Comparison of ENCODE assay signal across 13 cellular contexts in genomic region chr9:21901538-21901937, GRCh38.
"Had no signal": no experiment of that assay in that cellular context is flagged by ENCODE, and none has a peak within 500 bp of the region (broad histone marks: within the 10 kb centered on the region; RNA-seq: fewer than 3 reads in every experiment).

No MANE protein-coding gene starts in this region.

- H3K4me1 ChIP-seq: body of pancreas, gastroesophageal sphincter, left ventricle myocardium inferior, upper lobe of left lung had no signal

- DNase-seq: activated B cell treated with CpG ODN at 0.5 μM for 24 hours; activated CD4-positive, alpha-beta T cell treated with anti-CD3 and anti-CD28 coated beads, Interleukin-2, amount 10 ng/mL, durations not matched to agents 24 days and 14 days; activated T-cell treated with anti-CD3 and anti-CD28 coated beads for 4 hours; amniotic stem cell; body of pancreas; effector memory CD8-positive, alpha-beta T cell; left ventricle myocardium inferior; mesendoderm; ovary; stimulated activated CD4-positive, alpha-beta T cell treated with anti-CD3 and anti-CD28 coated beads, Interleukin-4, amount 100 ng/mL, for 1 hour; stimulated activated CD8-positive, alpha-beta memory T cell treated with anti-CD3 and anti-CD28 coated beads, Interleukin-4, amount 100 ng/mL, for 48 hours; upper lobe of left lung had no signal

- H3K36me3 ChIP-seq: left ventricle myocardium inferior, ovary, upper lobe of left lung had no signal

- H3K9me3 ChIP-seq: ovary had no signal

- H3K27ac ChIP-seq: body of pancreas, gastroesophageal sphincter, left ventricle myocardium inferior, ovary, upper lobe of left lung had no signal

- ATAC-seq: body of pancreas; effector memory CD8-positive, alpha-beta T cell; gastroesophageal sphincter had no signal

- H3K4me3 ChIP-seq: body of pancreas, gastroesophageal sphincter, left ventricle myocardium inferior, ovary, upper lobe of left lung had no signal

- H3K27me3 ChIP-seq: body of pancreas, gastroesophageal sphincter, ovary, upper lobe of left lung had no signal
